Comparison of ENCODE assay signal across 23 cellular contexts in genomic region chr10:3901370-3901769, GRCh38.
DNase-seq lines count a peak whose midpoint lies in the region; ATAC-seq and TF ChIP-seq lines count a peak whose summit lies in the region.
"Had no signal": no experiment of that assay in that cellular context is flagged by ENCODE, and none has a peak within 500 bp of the region (broad histone marks: within the 10 kb centered on the region; RNA-seq: fewer than 3 reads in every experiment).

No MANE protein-coding gene starts in this region.

- H3K27me3 ChIP-seq in brain microvascular endothelial cell (replicated peaks) (no peaks in the 10 kb centered on the region), right lobe of liver (no peaks in the 10 kb centered on the region)
- H3K27me3 ChIP-seq: heart right ventricle, ovary, right atrium auricular region, SJSA1 had no signal

- CTCF ChIA-PET in activated CD4-positive, alpha-beta T cell treated with anti-CD3 and anti-CD28 coated beads, Interleukin-2, amount 10 ng/mL, durations not matched to agents 7 days and 5 days (lab: Charles Lee): interaction anchor here (0.6 kb wide), 1 partner anchor 427 kb away, joined by 5 read pairs; no protein-coding TSS in a partner anchor

- no peak overlapping the region for H3K27ac ChIP-seq in brain microvascular endothelial cell
- H3K27ac ChIP-seq in right lobe of liver: no peak overlapping the region
- H3K27ac ChIP-seq: C4-2B, ovary, SJSA1, WERI-Rb-1 had no signal

- peaks cover 7% of the 10 kb centered on the region for H3K36me3 Mint-ChIP-seq in activated CD4-positive, alpha-beta T cell treated with anti-CD3 and anti-CD28 coated beads, Interleukin-2, amount 10 ng/mL, durations not matched to agents 7 days and 5 days (ENCODE audit: low read depth)
- H3K36me3 Mint-ChIP-seq in activated T-helper 1 cell treated with anti-CD3 and anti-CD28 coated beads, Interleukin-12 subunit alpha, Interleukin-12 subunit beta, Interleukin-2, Interleukin-4 antibody, amounts not matched to agents 30 ng/mL and 10 ng/mL and 1 ng/mL, durations not matched to agents 14 hours and 24 hours and 36 hours (ENCODE audit: low read depth): peaks cover 4% of the 10 kb centered on the region
- H3K36me3 Mint-ChIP-seq in immature natural killer cell: no peaks in the 10 kb centered on the region

- H3K4me1 ChIP-seq in right lobe of liver: no peaks in the 10 kb centered on the region

- no peak for DNase-seq in activated CD4-positive, alpha-beta T cell treated with anti-CD3 and anti-CD28 coated beads, Interleukin-2, amount 10 ng/mL, durations not matched to agents 7 days and 5 days
- DNase-seq in activated CD4-positive, alpha-beta T cell treated with anti-CD3 and anti-CD28 coated beads for 48 hours: no peak
- peak; percentile 19 for DNase-seq in GM12865 (ENCODE audit: low read depth)
- no peak for DNase-seq in activated T-helper 1 cell treated with anti-CD3 and anti-CD28 coated beads, Interleukin-12 subunit alpha, Interleukin-12 subunit beta, Interleukin-2, Interleukin-4 antibody, amounts not matched to agents 30 ng/mL and 10 ng/mL and 1 ng/mL, durations not matched to agents 14 hours and 24 hours and 36 hours (ENCODE audit: low spot score)
- DNase-seq in immature natural killer cell: no peak
- DNase-seq in brain microvascular endothelial cell: no peak
- no peak for DNase-seq in right lobe of liver
- DNase-seq in NCI-H2171 treated with DMSO at 0.1 percent for 48 hours (lab: John Stamatoyannopoulos, UW): no peak
- DNase-seq: activated effector memory CD4-positive, alpha-beta T cell treated with anti-CD3 and anti-CD28 coated beads, Interleukin-2, amount 50 U/mL, for 16 hours; amniotic stem cell; H9; heart right ventricle; NCI-H1436; NCI-H524; NK-92 treated with Interleukin-12 subunit alpha and Interleukin-12 subunit beta, amount 100 ng/mL, for 24 hours; ovary; stimulated activated CD4-positive, alpha-beta T cell treated with anti-CD3 and anti-CD28 coated beads, Interleukin-12 subunit alpha, Interleukin-12 subunit beta, amount 100 ng/mL, for 4 hours; stimulated activated CD4-positive, alpha-beta T cell treated with anti-CD3 and anti-CD28 coated beads, Interleukin-4, amount 100 ng/mL, for 4 hours; WERI-Rb-1 had no signal

- 70% methylated on average over 2 of the region's 2 CpGs for WGBS in right lobe of liver (ENCODE audit: insufficient coverage, low coverage, low lambda C conversion rate, missing lambda C conversion rate)

- peak overlapping the region; percentile 13 for H3K27ac Mint-ChIP-seq in activated CD4-positive, alpha-beta T cell treated with anti-CD3 and anti-CD28 coated beads, Interleukin-2, amount 10 ng/mL, durations not matched to agents 7 days and 5 days
- H3K27ac Mint-ChIP-seq in activated T-helper 1 cell treated with anti-CD3 and anti-CD28 coated beads, Interleukin-12 subunit alpha, Interleukin-12 subunit beta, Interleukin-2, Interleukin-4 antibody, amounts not matched to agents 30 ng/mL and 10 ng/mL and 1 ng/mL, durations not matched to agents 14 hours and 24 hours and 36 hours: peak overlapping the region; percentile 93
- H3K27ac Mint-ChIP-seq in immature natural killer cell: peak overlapping the region in 4 of 6 donors; percentile 28 to 79 (median 36)
- H3K27ac Mint-ChIP-seq: H9, nephron had no signal

- POLR2A ChIA-PET in activated CD4-positive, alpha-beta T cell treated with anti-CD3 and anti-CD28 coated beads, Interleukin-2, amount 10 ng/mL, durations not matched to agents 7 days and 5 days (lab: Charles Lee): interaction anchor here (0.7 kb wide), 1 partner anchor 161 kb away, joined by 5 read pairs; no protein-coding TSS in a partner anchor

- H3K9me3 ChIP-seq in right lobe of liver: no peaks in the 10 kb centered on the region
- H3K9me3 ChIP-seq: ovary, SJSA1 had no signal

- H3K4me3 ChIP-seq in GM12865 (ENCODE audit: low read depth, low read length) (no peak overlapping the region), brain microvascular endothelial cell (ENCODE audit: low read depth, low read length) (no peak overlapping the region), right lobe of liver (no peak overlapping the region)
- H3K4me3 ChIP-seq: heart right ventricle, ovary, right atrium auricular region, SJSA1 had no signal

- no peak for TF ChIP-seq POLR2A in right lobe of liver (IDR thresholded peaks at IDR 0.05)

- H3K36me3 ChIP-seq in brain microvascular endothelial cell (replicated peaks) (no peaks in the 10 kb centered on the region), right lobe of liver (no peaks in the 10 kb centered on the region)
- H3K36me3 ChIP-seq: heart right ventricle, ovary, right atrium auricular region, SJSA1, WERI-Rb-1 had no signal

- in situ Hi-C loops in brain microvascular endothelial cell (cut with HindIII; ENCODE audit: low pct_ligation_motif_present, low sequenced_read_pairs): no loop called here

- no peak overlapping the region for H3K4me3 Mint-ChIP-seq in activated CD4-positive, alpha-beta T cell treated with anti-CD3 and anti-CD28 coated beads, Interleukin-2, amount 10 ng/mL, durations not matched to agents 7 days and 5 days
- H3K4me3 Mint-ChIP-seq in activated T-helper 1 cell treated with anti-CD3 and anti-CD28 coated beads, Interleukin-12 subunit alpha, Interleukin-12 subunit beta, Interleukin-2, Interleukin-4 antibody, amounts not matched to agents 30 ng/mL and 10 ng/mL and 1 ng/mL, durations not matched to agents 14 hours and 24 hours and 36 hours: no peak overlapping the region
- no peak overlapping the region for H3K4me3 Mint-ChIP-seq in immature natural killer cell
- H3K4me3 Mint-ChIP-seq: H9, nephron had no signal

- no peaks in the 10 kb centered on the region for H3K27me3 Mint-ChIP-seq in activated CD4-positive, alpha-beta T cell treated with anti-CD3 and anti-CD28 coated beads, Interleukin-2, amount 10 ng/mL, durations not matched to agents 7 days and 5 days
- H3K27me3 Mint-ChIP-seq in activated T-helper 1 cell treated with anti-CD3 and anti-CD28 coated beads, Interleukin-12 subunit alpha, Interleukin-12 subunit beta, Interleukin-2, Interleukin-4 antibody, amounts not matched to agents 30 ng/mL and 10 ng/mL and 1 ng/mL, durations not matched to agents 14 hours and 24 hours and 36 hours (ENCODE audit: insufficient read depth): no peaks in the 10 kb centered on the region
- H3K27me3 Mint-ChIP-seq in immature natural killer cell (ENCODE audit: low read depth in 3 of 3): peaks cover 0 to 2% (median 2%) of the 10 kb centered on the region in 3 donors

- H3K9me3 Mint-ChIP-seq in activated CD4-positive, alpha-beta T cell treated with anti-CD3 and anti-CD28 coated beads, Interleukin-2, amount 10 ng/mL, durations not matched to agents 7 days and 5 days: peaks cover 8% of the 10 kb centered on the region
- peaks cover 8% of the 10 kb centered on the region for H3K9me3 Mint-ChIP-seq in activated T-helper 1 cell treated with anti-CD3 and anti-CD28 coated beads, Interleukin-12 subunit alpha, Interleukin-12 subunit beta, Interleukin-2, Interleukin-4 antibody, amounts not matched to agents 30 ng/mL and 10 ng/mL and 1 ng/mL, durations not matched to agents 14 hours and 24 hours and 36 hours
- no peaks in the 10 kb centered on the region for H3K9me3 Mint-ChIP-seq in immature natural killer cell

- ATAC-seq in right lobe of liver: no peak

- intact Hi-C loops in activated T-helper 1 cell treated with anti-CD3 and anti-CD28 coated beads, Interleukin-12 subunit alpha, Interleukin-12 subunit beta, Interleukin-2, Interleukin-4 antibody, amounts not matched to agents 30 ng/mL and 10 ng/mL and 1 ng/mL, durations not matched to agents 14 hours and 24 hours and 36 hours (cut with micrococcal nuclease): loop anchor here (5.0 kb wide), 1 partner anchor 71 kb away; no protein-coding TSS in a partner anchor
- intact Hi-C loops in right lobe of liver (cut with DNase I): no loop called here

- peaks cover 19% of the 10 kb centered on the region for H3K4me1 Mint-ChIP-seq in activated CD4-positive, alpha-beta T cell treated with anti-CD3 and anti-CD28 coated beads, Interleukin-2, amount 10 ng/mL, durations not matched to agents 7 days and 5 days
- peaks cover 38% of the 10 kb centered on the region for H3K4me1 Mint-ChIP-seq in activated T-helper 1 cell treated with anti-CD3 and anti-CD28 coated beads, Interleukin-12 subunit alpha, Interleukin-12 subunit beta, Interleukin-2, Interleukin-4 antibody, amounts not matched to agents 30 ng/mL and 10 ng/mL and 1 ng/mL, durations not matched to agents 14 hours and 24 hours and 36 hours (ENCODE audit: low read depth)
- peaks cover 11 to 13% of the 10 kb centered on the region in 2 donors for H3K4me1 Mint-ChIP-seq in immature natural killer cell

- TF ChIP-seq CTCF in GM12865 (IDR thresholded peaks at IDR 0.05; ENCODE audit: insufficient read depth, low read depth, low read length, missing control alignments) (no peak), brain microvascular endothelial cell (IDR thresholded peaks at IDR 0.05; ENCODE audit: low read depth, low read length, missing control alignments) (no peak), right lobe of liver (IDR thresholded peaks at IDR 0.05) (no peak)

Comparison
In these comparisons a context has a peak if more than half of its experiments do, and no peak if none do; other contexts are left out.
1. H3K27ac Mint-ChIP-seq: peak in every context shown above with its lines; median percentile 93 in activated T-helper 1 cell treated with anti-CD3 and anti-CD28 coated beads, Interleukin-12 subunit alpha, Interleukin-12 subunit beta, Interleukin-2, Interleukin-4 antibody, amounts not matched to agents 30 ng/mL and 10 ng/mL and 1 ng/mL, durations not matched to agents 14 hours and 24 hours and 36 hours; 36 in immature natural killer cell; 13 in activated CD4-positive, alpha-beta T cell treated with anti-CD3 and anti-CD28 coated beads, Interleukin-2, amount 10 ng/mL, durations not matched to agents 7 days and 5 days.